In the genomic region with DNA sequence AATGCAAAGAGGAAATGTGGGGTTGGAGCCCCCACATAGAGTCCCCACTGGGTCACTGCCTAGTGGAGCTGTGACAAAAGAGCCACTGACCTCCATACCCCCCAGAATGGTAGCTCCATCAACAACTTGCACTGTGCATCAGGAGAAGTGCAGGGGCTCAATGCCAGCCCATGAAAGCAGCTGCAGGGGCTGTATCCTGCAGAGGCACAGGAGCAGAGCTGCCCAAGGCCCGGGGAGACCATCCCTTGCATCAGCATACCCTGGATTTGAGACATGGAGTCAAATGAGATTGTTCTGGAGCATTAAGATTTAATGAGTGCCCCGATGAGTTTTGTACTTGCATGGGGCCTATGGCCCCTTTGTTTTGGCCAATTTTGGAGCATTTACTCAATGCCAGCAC, we compare ENCODE assay signal across 24 cellular contexts.
"Had no signal": no experiment of that assay in that cellular context is flagged by ENCODE, and none has a peak within 500 bp of the region (broad histone marks: within the 10 kb centered on the region; RNA-seq: fewer than 3 reads in every experiment).

No MANE protein-coding gene starts in this region.

- H3K27me3 ChIP-seq: colonic mucosa, esophagus squamous epithelium, foreskin keratinocyte, gastrocnemius medialis, gastroesophageal sphincter, heart left ventricle had no signal

- H3K4me3 ChIP-seq: colonic mucosa, coronary artery, dorsolateral prefrontal cortex, esophagus squamous epithelium, gastrocnemius medialis, gastroesophageal sphincter, heart left ventricle, heart right ventricle had no signal

- H3K27me3 Mint-ChIP-seq: dendritic cell treated with granulocyte-macrophage colony-stimulating factor and Interleukin-4, amounts not matched to agents 40 ng/mL and 50 ng/mL, for 4 days; effector memory CD8-positive, alpha-beta T cell had no signal

- ATAC-seq: effector memory CD8-positive, alpha-beta T cell; esophagus mucosa; foreskin keratinocyte; gastrocnemius medialis; gastroesophageal sphincter; heart left ventricle; heart right ventricle had no signal

- H3K4me3 Mint-ChIP-seq: dendritic cell treated with granulocyte-macrophage colony-stimulating factor and Interleukin-4, amounts not matched to agents 40 ng/mL and 50 ng/mL, for 4 days; effector memory CD8-positive, alpha-beta T cell; endodermal cell had no signal

- H3K27ac ChIP-seq: colonic mucosa, coronary artery, dorsolateral prefrontal cortex, epithelial cell of prostate, esophagus squamous epithelium, foreskin keratinocyte, gastrocnemius medialis, gastroesophageal sphincter, heart left ventricle, heart right ventricle had no signal

- DNase-seq: colonic mucosa; cortex of kidney; dermis blood vessel endothelial cell; dorsolateral prefrontal cortex; effector CD4-positive, alpha-beta T cell; effector CD8-positive, alpha-beta T cell; effector memory CD4-positive, alpha-beta T cell; effector memory CD8-positive, alpha-beta T cell; endodermal cell; erythroblast; esophagus squamous epithelium; foreskin fibroblast; foreskin keratinocyte; foreskin melanocyte; gastrocnemius medialis; glutamatergic neuron; head of caudate nucleus; heart left ventricle; heart right ventricle had no signal

- H3K36me3 ChIP-seq: colonic mucosa, esophagus squamous epithelium, gastrocnemius medialis, gastroesophageal sphincter, heart left ventricle, heart right ventricle had no signal

- H3K9me3 ChIP-seq: colonic mucosa, esophagus squamous epithelium, gastroesophageal sphincter had no signal

- H3K4me1 Mint-ChIP-seq: endodermal cell had no signal

- H3K4me1 ChIP-seq: colonic mucosa, esophagus squamous epithelium, foreskin keratinocyte, gastrocnemius medialis, gastroesophageal sphincter, heart left ventricle, heart right ventricle had no signal

- H3K27ac Mint-ChIP-seq: dendritic cell treated with granulocyte-macrophage colony-stimulating factor and Interleukin-4, amounts not matched to agents 40 ng/mL and 50 ng/mL, for 4 days; effector memory CD8-positive, alpha-beta T cell; endodermal cell had no signal
